ENCODE assay signal across 27 cellular contexts in genomic region chr7:12939694-12940093, GRCh38.
"Had no signal": no experiment of that assay in that cellular context is flagged by ENCODE, and none has a peak within 500 bp of the region (broad histone marks: within the 10 kb centered on the region; RNA-seq: fewer than 3 reads in every experiment).

No MANE protein-coding gene starts in this region.

- ATAC-seq: stimulated activated effector memory CD8-positive, alpha-beta T cell treated with anti-CD3 and anti-CD28 coated beads, Interleukin-12 subunit alpha, Interleukin-12 subunit beta, amount 100 ng/mL, for 72 hours; stimulated activated memory B cell treated with anti-CD40 and anti-IgM and Interleukin-4, amounts not matched to agents 10 μg/mL and 1 μg/mL and 100 μg/mL, for 72 hours; stimulated activated naive B cell treated with anti-CD40 and anti-IgM and Interleukin-4, amounts not matched to agents 10 μg/mL and 1 μg/mL and 100 μg/mL, for 72 hours; stimulated activated naive CD8-positive, alpha-beta T cell treated with anti-CD3 and anti-CD28 coated beads, Interleukin-15, amount 100 ng/mL, for 72 hours; stimulated activated naive CD8-positive, alpha-beta T cell treated with anti-CD3 and anti-CD28 coated beads, Interleukin-15, Interleukin-2, amounts not matched to agents 100 U/mL and 50 U/mL, for 24 hours; upper lobe of right lung had no signal

- H3K27me3 ChIP-seq: stomach, suprapubic skin, testis, thyroid gland, tibial artery, tibial nerve, transverse colon, upper lobe of left lung, upper lobe of right lung, uterus, vagina had no signal

- H3K9me3 ChIP-seq: testis, thoracic aorta, thyroid gland, tibial artery, transverse colon, upper lobe of left lung, upper lobe of right lung, uterus, vagina had no signal

- H3K4me1 ChIP-seq: testis, thyroid gland, upper lobe of left lung, upper lobe of right lung, uterus, vagina had no signal

- H3K36me3 ChIP-seq: stomach, suprapubic skin, thoracic aorta, thyroid gland, tibial artery, tibial nerve, transverse colon, upper lobe of left lung, upper lobe of right lung, uterus, vagina had no signal

- DNase-seq: stimulated activated CD4-positive, alpha-beta T cell treated with anti-CD3 and anti-CD28 coated beads, Interleukin-2, amount 100 ng/mL, for 48 hours; stimulated activated CD4-positive, alpha-beta T cell treated with anti-CD3 and anti-CD28 coated beads, Interleukin-4, amount 100 ng/mL, for 1 hour; stimulated activated CD4-positive, alpha-beta T cell treated with anti-CD3 and anti-CD28 coated beads, Interleukin-4, amount 100 ng/mL, for 24 hours; stimulated activated CD4-positive, alpha-beta T cell treated with anti-CD3 and anti-CD28 coated beads, Interleukin-4, amount 100 ng/mL, for 4 hours; stimulated activated CD8-positive, alpha-beta memory T cell treated with anti-CD3 and anti-CD28 coated beads, Interleukin-4, amount 100 ng/mL, for 48 hours; stimulated activated naive B cell treated with anti-CD40 and anti-IgM and Interleukin-4, amounts not matched to agents 10 μg/mL and 1 μg/mL and 100 μg/mL, for 72 hours; stimulated activated naive CD4-positive, alpha-beta T cell; stimulated activated naive CD4-positive, alpha-beta T cell treated with Interleukin-2 at 50 U/mL for 16 hours; stimulated activated naive CD8-positive, alpha-beta T cell treated with anti-CD3 and anti-CD28 coated beads, Interleukin-15, amount 100 ng/mL, for 72 hours; stimulated activated naive CD8-positive, alpha-beta T cell treated with anti-CD3 and anti-CD28 coated beads, Interleukin-15, Interleukin-2, amounts not matched to agents 100 U/mL and 50 U/mL, for 24 hours; stomach; substantia nigra; testis; thyroid gland; tibial artery; transverse colon; trophoblast cell; upper lobe of left lung; upper lobe of right lung; uterus had no signal

- H3K4me3 ChIP-seq: stomach, suprapubic skin, testis, thoracic aorta, thyroid gland, tibial artery, tibial nerve, transverse colon, upper lobe of left lung, upper lobe of right lung, uterus, vagina had no signal

- FAIRE-seq: urothelium cell line had no signal

- H3K27ac ChIP-seq: stomach, suprapubic skin, testis, thoracic aorta, thyroid gland, tibial artery, tibial nerve, transverse colon, upper lobe of left lung, upper lobe of right lung, uterus, vagina had no signal
